ENCODE assay signal across 1 cellular context in the genomic region with DNA sequence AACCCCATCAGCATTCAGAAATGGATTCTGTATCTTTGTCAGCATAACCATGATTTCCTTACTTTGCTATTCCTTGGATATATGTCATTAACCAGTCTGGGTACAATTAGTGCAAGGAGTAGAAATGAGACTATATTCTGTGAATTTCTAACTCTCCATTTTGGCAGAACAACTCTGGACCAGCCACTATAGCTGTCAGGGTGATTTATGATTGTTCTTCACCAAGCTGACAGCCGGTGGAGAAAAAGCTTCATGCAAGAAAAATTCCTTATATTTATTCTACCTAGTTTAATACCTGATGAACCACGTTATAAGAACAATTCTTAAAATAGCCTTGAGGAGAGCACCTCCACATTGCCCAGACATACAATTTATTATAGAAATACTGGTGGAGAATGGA.
TF ChIP-seq lines count a peak whose summit lies in the region.

No MANE protein-coding gene starts in this region.

TF ChIP-seq in K562, 482 proteins besides CTCF, POLR2A, EP300 and RAD21 (continued from another document):
- TF ChIP-seq, protein P1, sequence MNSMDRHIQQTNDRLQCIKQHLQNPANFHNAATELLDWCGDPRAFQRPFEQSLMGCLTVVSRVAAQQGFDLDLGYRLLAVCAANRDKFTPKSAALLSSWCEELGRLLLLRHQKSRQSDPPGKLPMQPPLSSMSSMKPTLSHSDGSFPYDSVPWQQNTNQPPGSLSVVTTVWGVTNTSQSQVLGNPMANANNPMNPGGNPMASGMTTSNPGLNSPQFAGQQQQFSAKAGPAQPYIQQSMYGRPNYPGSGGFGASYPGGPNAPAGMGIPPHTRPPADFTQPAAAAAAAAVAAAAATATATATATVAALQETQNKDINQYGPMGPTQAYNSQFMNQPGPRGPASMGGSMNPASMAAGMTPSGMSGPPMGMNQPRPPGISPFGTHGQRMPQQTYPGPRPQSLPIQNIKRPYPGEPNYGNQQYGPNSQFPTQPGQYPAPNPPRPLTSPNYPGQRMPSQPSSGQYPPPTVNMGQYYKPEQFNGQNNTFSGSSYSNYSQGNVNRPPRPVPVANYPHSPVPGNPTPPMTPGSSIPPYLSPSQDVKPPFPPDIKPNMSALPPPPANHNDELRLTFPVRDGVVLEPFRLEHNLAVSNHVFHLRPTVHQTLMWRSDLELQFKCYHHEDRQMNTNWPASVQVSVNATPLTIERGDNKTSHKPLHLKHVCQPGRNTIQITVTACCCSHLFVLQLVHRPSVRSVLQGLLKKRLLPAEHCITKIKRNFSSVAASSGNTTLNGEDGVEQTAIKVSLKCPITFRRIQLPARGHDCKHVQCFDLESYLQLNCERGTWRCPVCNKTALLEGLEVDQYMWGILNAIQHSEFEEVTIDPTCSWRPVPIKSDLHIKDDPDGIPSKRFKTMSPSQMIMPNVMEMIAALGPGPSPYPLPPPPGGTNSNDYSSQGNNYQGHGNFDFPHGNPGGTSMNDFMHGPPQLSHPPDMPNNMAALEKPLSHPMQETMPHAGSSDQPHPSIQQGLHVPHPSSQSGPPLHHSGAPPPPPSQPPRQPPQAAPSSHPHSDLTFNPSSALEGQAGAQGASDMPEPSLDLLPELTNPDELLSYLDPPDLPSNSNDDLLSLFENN (IDR thresholded peaks at IDR 0.05; ENCODE audit: low read depth in 2 of 2, low read length in 2 of 2), result no peak
- no peak for TF ChIP-seq ZNF239 (CRISPR knock-in tag; IDR thresholded peaks at IDR 0.05)
